ENCODE assay signal across 19 cellular contexts in the genomic region with DNA sequence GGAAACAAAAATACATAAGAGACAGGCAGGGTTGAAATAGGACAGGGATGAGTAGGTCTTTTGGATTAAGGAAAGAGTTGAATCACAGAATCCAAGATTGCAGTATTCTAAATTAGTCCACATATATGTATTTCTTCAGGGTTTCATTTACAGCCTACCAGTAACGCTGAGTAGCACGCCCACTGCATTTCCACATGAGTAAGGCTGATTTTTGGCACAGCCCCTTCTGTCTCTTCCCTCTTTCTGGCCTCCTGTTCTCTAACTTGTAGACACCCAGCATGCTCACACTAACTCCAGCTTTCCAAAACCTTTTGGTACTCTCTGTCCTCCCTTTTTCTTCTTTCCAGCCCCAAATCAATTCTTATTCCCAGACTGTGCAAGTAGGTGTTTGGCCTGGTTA. TPM values are rescaled to one million over a fixed set of nuclear protein-coding genes. Genes with fewer than 3 reads are reported as not detected.
DNase-seq lines count a peak whose midpoint lies in the region; ATAC-seq, FAIRE-seq and TF ChIP-seq lines count a peak whose summit lies in the region.
"Had no signal": no experiment of that assay in that cellular context is flagged by ENCODE, and none has a peak within 500 bp of the region (broad histone marks: within the 10 kb centered on the region; RNA-seq: fewer than 3 reads in every experiment).

No MANE protein-coding gene starts in this region.

- DNase-seq in AG08395 (ENCODE audit: low spot score) = peak; percentile 48
- DNase-seq in GM23338 (ENCODE audit: low spot score) = no peak
- DNase-seq in central memory CD8-positive, alpha-beta T cell (ENCODE audit: low spot score in 2 of 2) = no peak
- no peak for DNase-seq in central memory CD4-positive, alpha-beta T cell
- DNase-seq in effector memory CD4-positive, alpha-beta T cell = no peak
- no peak for DNase-seq in GM12891 (ENCODE audit: insufficient read length, low spot score)
- DNase-seq: activated CD4-positive, CD25-positive, alpha-beta regulatory T cell treated with anti-CD3 and anti-CD28 coated beads, Interleukin-2, amount 50 U/mL, for 72 hours; activated naive CD8-positive, alpha-beta T cell treated with anti-CD3 and anti-CD28 coated beads, Interleukin-2, amount 10 ng/mL, durations not matched to agents 7 days and 5 days; BE2C; DMS79; H9; left ventricle myocardium superior; naive thymus-derived CD8-positive, alpha-beta T cell; NCI-H1092; retina; trophoblast cell had no signal

- H3K4me3 ChIP-seq in GM23338 = no peak overlapping the region
- H3K4me3 ChIP-seq in effector memory CD4-positive, alpha-beta T cell (ENCODE audit: insufficient read depth, low read depth, low read length, poor library complexity, severe bottlenecking) = no peak overlapping the region

- no peaks in the 10 kb centered on the region for H3K36me3 Mint-ChIP-seq in GM23338 (ENCODE audit: low read depth)
- peaks cover 17% of the 10 kb centered on the region for H3K36me3 Mint-ChIP-seq in central memory CD8-positive, alpha-beta T cell (ENCODE audit: insufficient read depth)
- H3K36me3 Mint-ChIP-seq in nephron (ENCODE audit: low read depth) = no peaks in the 10 kb centered on the region

- no peaks in the 10 kb centered on the region for H3K9me3 Mint-ChIP-seq in GM23338
- no peaks in the 10 kb centered on the region for H3K9me3 Mint-ChIP-seq in central memory CD8-positive, alpha-beta T cell
- no peaks in the 10 kb centered on the region for H3K9me3 Mint-ChIP-seq in nephron
- H3K9me3 Mint-ChIP-seq: activated naive CD8-positive, alpha-beta T cell treated with anti-CD3 and anti-CD28 coated beads, Interleukin-2, amount 10 ng/mL, durations not matched to agents 7 days and 5 days; H9; naive thymus-derived CD8-positive, alpha-beta T cell had no signal

- H3K4me3 Mint-ChIP-seq in GM23338 (no peak overlapping the region), nephron (peak overlapping the region in 2 of 3 experiments; percentile 47 to 57)
- no peak overlapping the region for H3K4me3 Mint-ChIP-seq in central memory CD8-positive, alpha-beta T cell
- H3K4me3 Mint-ChIP-seq: activated naive CD8-positive, alpha-beta T cell treated with anti-CD3 and anti-CD28 coated beads, Interleukin-2, amount 10 ng/mL, durations not matched to agents 7 days and 5 days; H9; naive thymus-derived CD8-positive, alpha-beta T cell had no signal

- no peak for TF ChIP-seq CTCF in GM23338 (conservative IDR thresholded peaks at IDR 0.05; ENCODE audit: low read depth in 2 of 2)
- no peak for TF ChIP-seq CTCF in nephron (IDR thresholded peaks at IDR 0.05; ENCODE audit: unreplicated experiment in 3 of 3)

- H3K36me3 ChIP-seq in GM23338 (ENCODE audit: insufficient read depth) = no peaks in the 10 kb centered on the region
- H3K36me3 ChIP-seq in effector memory CD4-positive, alpha-beta T cell (ENCODE audit: control insufficient read depth, insufficient read depth, low read length) = no peaks in the 10 kb centered on the region
- H3K36me3 ChIP-seq: BE2C had no signal

- H3K27ac Mint-ChIP-seq in GM23338 (no peak overlapping the region), nephron (peak overlapping the region; percentile 21 to 92 (median 92))
- peak overlapping the region; percentile 89 for H3K27ac Mint-ChIP-seq in central memory CD8-positive, alpha-beta T cell (ENCODE audit: low read depth)
- H3K27ac Mint-ChIP-seq: activated naive CD8-positive, alpha-beta T cell treated with anti-CD3 and anti-CD28 coated beads, Interleukin-2, amount 10 ng/mL, durations not matched to agents 7 days and 5 days had no signal

- no peak overlapping the region for H3K27ac ChIP-seq in GM23338 (ENCODE audit: low read depth)
- no peak overlapping the region for H3K27ac ChIP-seq in effector memory CD4-positive, alpha-beta T cell (ENCODE audit: insufficient read depth, low read length, poor library complexity, severe bottlenecking)
- H3K27ac ChIP-seq: RWPE1 had no signal

- no peak overlapping the region for H3K4me2 ChIP-seq in GM23338

- H3K27me3 ChIP-seq in GM23338 (ENCODE audit: insufficient read depth) = peaks cover 20% of the 10 kb centered on the region
- no peaks in the 10 kb centered on the region for H3K27me3 ChIP-seq in effector memory CD4-positive, alpha-beta T cell (replicated peaks; ENCODE audit: control insufficient read depth, insufficient read depth, low read length, poor library complexity, severe bottlenecking)
- H3K27me3 ChIP-seq: BE2C had no signal

- no peaks in the 10 kb centered on the region for H3K9me3 ChIP-seq in effector memory CD4-positive, alpha-beta T cell (ENCODE audit: control insufficient read depth, low read length)
- H3K9me3 ChIP-seq: BE2C had no signal

- peaks cover 16% of the 10 kb centered on the region for H3K27me3 Mint-ChIP-seq in GM23338 (ENCODE audit: insufficient read depth, low read depth, poor library complexity)
- H3K27me3 Mint-ChIP-seq in central memory CD8-positive, alpha-beta T cell = no peaks in the 10 kb centered on the region
- H3K27me3 Mint-ChIP-seq in nephron (ENCODE audit: low read depth) = no peaks in the 10 kb centered on the region

- ATAC-seq in GM23338 (no peak), HG03439 (IDR thresholded peaks at IDR 0.05; ENCODE audit: unreplicated experiment) (no peak)
- no peak for ATAC-seq in central memory CD8-positive, alpha-beta T cell (replicated peaks; ENCODE audit: extremely low read depth, poor library complexity, severe bottlenecking)
- ATAC-seq: left ventricle myocardium superior; naive thymus-derived CD8-positive, alpha-beta T cell had no signal

- no peaks in the 10 kb centered on the region for H3F3A ChIP-seq in GM23338 (replicated peaks; ENCODE audit: low read depth)

- peaks cover 11% of the 10 kb centered on the region for H3K4me1 ChIP-seq in GM23338 (ENCODE audit: insufficient read depth)
- H3K4me1 ChIP-seq in effector memory CD4-positive, alpha-beta T cell (ENCODE audit: control insufficient read depth, insufficient read depth, low read length, poor library complexity, severe bottlenecking) = peaks cover 13% of the 10 kb centered on the region
- H3K4me1 ChIP-seq: BE2C had no signal

- peaks cover 7% of the 10 kb centered on the region for H4K20me1 ChIP-seq in GM23338 (replicated peaks; ENCODE audit: insufficient read depth)

- TF ChIP-seq POLR2A in GM12891 (IDR thresholded peaks at IDR 0.05; ENCODE audit: low read depth, low read length) = no peak

- no peak for FAIRE-seq in GM12891 (lab: Jason Lieb, UNC)

- H3K4me1 Mint-ChIP-seq in GM23338 (peaks cover 10% of the 10 kb centered on the region), nephron (peaks cover 22% of the 10 kb centered on the region)
- H3K4me1 Mint-ChIP-seq in central memory CD8-positive, alpha-beta T cell = peaks cover 19% of the 10 kb centered on the region

- peak overlapping the region; percentile 39; the same call in 1 of the 2 replicates for H2AFZ ChIP-seq in GM23338

- H3K9me2 ChIP-seq in GM23338 (ENCODE audit: insufficient read depth) = no peaks in the 10 kb centered on the region

- peaks cover 4% of the 10 kb centered on the region for H3K79me2 ChIP-seq in GM23338 (replicated peaks; ENCODE audit: insufficient read depth)

TF ChIP-seq in GM12891, 5 proteins besides CTCF, POLR2A, EP300 and RAD21:
- no peak for TF ChIP-seq POU2F2 (IDR thresholded peaks at IDR 0.05; ENCODE audit: low read depth, low read length)
- TF ChIP-seq PAX5 (IDR thresholded peaks at IDR 0.05; ENCODE audit: insufficient read depth, low read length, severe bottlenecking) = no peak
- TF ChIP-seq SPI1 (IDR thresholded peaks at IDR 0.05; ENCODE audit: low read depth, low read length) = no peak
- TF ChIP-seq TAF1 (IDR thresholded peaks at IDR 0.05; ENCODE audit: low read depth, low read length) = no peak
- TF ChIP-seq POLR2AphosphoS5 (IDR thresholded peaks at IDR 0.05; ENCODE audit: low read depth, low read length) = no peak

RNA-seq across cellular contexts. Expression of a gene that starts 3.7 kb away (rescaled TPM):
- total RNA-seq in GM23338 (2014; rRNA removed; shearing (Covaris generic)) = 6.6 and 6.7 TPM in 2 replicates
- polyA plus RNA-seq in GM23338 (2016; fragmentation: Nextera tagmentation; extraction: Ambion mirVana) = 2.3 and 2.6 TPM in 2 replicates
- 3.7 TPM for polyA plus RNA-seq in GM12891 (2012; ENCODE audit: low read depth, missing spikeins)

RNA-seq across cellular contexts. Expression of a gene that starts 58.0 kb away (rescaled TPM):
- total RNA-seq in GM23338 (2014; rRNA removed; shearing (Covaris generic)) = 4.3 and 6.8 TPM in 2 replicates
- polyA plus RNA-seq in GM23338 (2016; fragmentation: Nextera tagmentation; extraction: Ambion mirVana) = 6.8 and 7.9 TPM in 2 replicates
- polyA plus RNA-seq in GM12891 (2012; ENCODE audit: low read depth, missing spikeins) = 0.60 TPM

Comparison
In these comparisons a context has a peak if more than half of its experiments do, and no peak if none do; other contexts are left out.
1. H3K4me3 Mint-ChIP-seq: peak in nephron (2 of 3); none in GM23338 (single experiment) and central memory CD8-positive, alpha-beta T cell (single experiment).